ENCODE assay signal across 8 cellular contexts in genomic region chr1:23559985-23560755, GRCh38. TPM values are rescaled to one million over a fixed set of nuclear protein-coding genes. Genes with fewer than 3 reads are reported as not detected.
DNase-seq lines count a peak whose midpoint lies in the region; ATAC-seq and TF ChIP-seq lines count a peak whose summit lies in the region.

No MANE protein-coding gene starts in this region.

- intact Hi-C loops in Caco-2 (cut with micrococcal nuclease; ENCODE audit: unreplicated experiment): loop anchor here (2.0 to 5.0 kb wide), 2 partner anchors 17 to 32 kb away; no protein-coding TSS in a partner anchor

- peak overlapping the region; percentile 94 to 95 for H3K27ac ChIP-seq in coronary artery

- POLR2A ChIA-PET in Caco-2 (lab: Charles Lee): interaction anchor here (0.7 to 3.8 kb wide), 3 partner anchors 8 to 216 kb away, joined by 3 to 46 read pairs (median 12); partner anchors contain the start of gene HNRNPR

- peaks cover 48% of the 10 kb centered on the region for H3K4me1 Mint-ChIP-seq in Caco-2 (ENCODE audit: low read depth, unreplicated experiment)
- peaks cover 84% of the 10 kb centered on the region for H3K4me1 Mint-ChIP-seq in nephron

- no peak for DNase-seq in Caco-2
- peak; percentile 56 for DNase-seq in NAMALWA (ENCODE audit: low spot score)
- no peak for DNase-seq in coronary artery (ENCODE audit: low spot score)
- no peak for DNase-seq in NCI-H1048 (lab: John Stamatoyannopoulos, UW)
- DNase-seq in mesenteric fat pad (ENCODE audit: low spot score): no peak

- H3K27me3 Mint-ChIP-seq in Caco-2 (ENCODE audit: insufficient read depth, unreplicated experiment) (no peaks in the 10 kb centered on the region), nephron (ENCODE audit: low read depth) (no peaks in the 10 kb centered on the region)

- no peaks in the 10 kb centered on the region for H3K36me3 ChIP-seq in Caco-2 (ENCODE audit: control insufficient read depth, insufficient read depth, low read length)

- H3K9me3 ChIP-seq in Caco-2: no peaks in the 10 kb centered on the region

- H3K4me3 Mint-ChIP-seq in Caco-2 (ENCODE audit: unreplicated experiment) (peak overlapping the region; percentile 87), nephron (peak overlapping the region; percentile 87 to 92 (median 92))

- TSS peak; percentile 89 for BruUV-seq in Caco-2 (replicated peaks; lab: Mats Ljungman, UMichigan)

- H3K4me1 ChIP-seq in Caco-2: peaks cover 74% of the 10 kb centered on the region

- H3K9me3 Mint-ChIP-seq in Caco-2 (ENCODE audit: unreplicated experiment): no peaks in the 10 kb centered on the region
- H3K9me3 Mint-ChIP-seq in nephron: no peaks in the 10 kb centered on the region

- ATAC-seq in GM21825 (IDR thresholded peaks at IDR 0.05; ENCODE audit: unreplicated experiment) (no peak), GM21619 (IDR thresholded peaks at IDR 0.05; ENCODE audit: unreplicated experiment) (no peak)

- CTCF ChIA-PET in Caco-2 (lab: Charles Lee): interaction anchor here (0.7 to 3.0 kb wide), 7 partner anchors 17 to 131 kb away, joined by 3 to 20 read pairs (median 3); partner anchors contain the start of gene RPL11

- no peak for TF ChIP-seq CTCF in Caco-2 (IDR thresholded peaks at IDR 0.05; ENCODE audit: insufficient read depth in 1 of 2, low read depth in 1 of 2, low read length in 1 of 2, severe bottlenecking in 1 of 2, unreplicated experiment in 1 of 2)
- no peak for TF ChIP-seq CTCF in coronary artery (IDR thresholded peaks at IDR 0.05)
- no peak for TF ChIP-seq CTCF in nephron (IDR thresholded peaks at IDR 0.05; ENCODE audit: unreplicated experiment in 3 of 3)

- peak overlapping the region; percentile 97 for H3K27ac Mint-ChIP-seq in Caco-2 (ENCODE audit: unreplicated experiment)
- peak overlapping the region; percentile 99 for H3K27ac Mint-ChIP-seq in nephron

- H3K36me3 Mint-ChIP-seq in Caco-2 (ENCODE audit: insufficient read depth, unreplicated experiment) (peaks cover 17% of the 10 kb centered on the region), nephron (ENCODE audit: low read depth) (peaks cover 29% of the 10 kb centered on the region)

- peak overlapping the region; percentile 68 for H3K4me3 ChIP-seq in Caco-2 (ENCODE audit: low read depth, low read length)
- H3K4me3 ChIP-seq in coronary artery: peak overlapping the region; percentile 84

- H3K27me3 ChIP-seq in Caco-2 (replicated peaks; ENCODE audit: control insufficient read depth, insufficient read depth, low read length): no peaks in the 10 kb centered on the region

RNA-seq across cellular contexts. Expression of gene ID3, which starts 0.9 kb away (rescaled TPM):
- total RNA-seq in Caco-2 (2022) (13.7 and 18.0 TPM in 2 replicates), mesenteric fat pad (168 TPM)

RNA-seq across cellular contexts. Expression of gene E2F2, which starts 29.1 kb away (rescaled TPM):
- 9.1 and 9.5 TPM in 2 replicates for total RNA-seq in Caco-2 (2022)
- 0.29 TPM for total RNA-seq in mesenteric fat pad
